In the genomic region with DNA sequence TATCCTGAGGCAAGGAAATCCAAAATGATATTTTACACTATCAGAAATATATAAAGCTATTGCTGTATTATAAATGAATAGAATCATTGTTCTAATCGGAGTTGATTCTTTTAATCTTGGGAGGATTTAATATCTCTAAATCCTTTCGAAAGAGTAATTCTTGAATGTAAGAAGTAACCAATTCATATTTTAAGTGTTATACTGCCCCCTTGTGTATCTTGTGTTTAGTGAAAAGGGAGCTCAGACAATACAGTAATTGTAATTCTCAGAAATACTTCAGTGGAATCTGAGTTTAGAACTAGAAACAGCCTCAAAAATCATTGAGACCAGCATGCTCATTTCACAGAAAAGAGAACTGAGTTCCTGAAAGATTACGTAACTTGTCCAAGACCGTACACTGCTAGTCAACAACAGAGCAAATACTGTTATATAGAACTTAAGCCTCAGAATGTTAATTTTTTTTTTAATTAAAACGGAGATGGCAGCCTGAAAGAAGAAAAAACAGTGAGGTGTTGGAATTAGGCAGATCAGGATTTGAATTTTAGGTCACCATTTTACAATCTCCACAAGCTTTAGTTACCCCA, we compare ENCODE assay signal across 9 cellular contexts. TPM values are rescaled to one million over a fixed set of nuclear protein-coding genes. Genes with fewer than 3 reads are reported as not detected.
DNase-seq lines count a peak whose midpoint lies in the region; ATAC-seq and TF ChIP-seq lines count a peak whose summit lies in the region.
"Had no signal": no experiment of that assay in that cellular context is flagged by ENCODE, and none has a peak within 500 bp of the region (broad histone marks: within the 10 kb centered on the region; RNA-seq: fewer than 3 reads in every experiment).

No MANE protein-coding gene starts in this region.

- no peak overlapping the region for H2BK15ac ChIP-seq in neuronal stem cell (ENCODE audit: low read length)

- H4K91ac ChIP-seq in neuronal stem cell (ENCODE audit: low read depth, low read length, poor library complexity) = no peak overlapping the region

- H4K20me1 ChIP-seq in GM23338 (replicated peaks; ENCODE audit: insufficient read depth) = no peaks in the 10 kb centered on the region
- no peaks in the 10 kb centered on the region for H4K20me1 ChIP-seq in fibroblast of lung (ENCODE audit: control insufficient read depth, extremely low read depth, insufficient read depth, low read length)

- H3K9ac ChIP-seq in fibroblast of lung (ENCODE audit: insufficient read depth, low read length) (no peak overlapping the region), neuronal stem cell (ENCODE audit: low read depth, low read length, poor library complexity) (no peak overlapping the region)

- DNase-seq in DMS153 (lab: John Stamatoyannopoulos, UW) (peak; percentile 26), GM23338 (ENCODE audit: low spot score) (peak; percentile 90), NCI-H1105 (lab: John Stamatoyannopoulos, UW) (peak; percentile 75), SK-N-DZ (ENCODE audit: low spot score) (peak; percentile 64), fibroblast of lung (ENCODE audit: low read depth in 2 of 2) (peak; percentile 42 to 73), neuronal stem cell (ENCODE audit: low spot score) (peak; percentile 31), D341Med (ENCODE audit: low spot score) (no peak)

- no peaks in the 10 kb centered on the region for H3F3A ChIP-seq in GM23338 (replicated peaks; ENCODE audit: low read depth)

- H3K4me1 ChIP-seq in GM23338 (ENCODE audit: insufficient read depth) = peaks cover 32% of the 10 kb centered on the region
- no peaks in the 10 kb centered on the region for H3K4me1 ChIP-seq in fibroblast of lung (ENCODE audit: control insufficient read depth, extremely low read depth, insufficient read depth, low read length)
- H3K4me1 ChIP-seq in neuronal stem cell (ENCODE audit: control insufficient read depth in 2 of 2, insufficient read depth in 1 of 2, low read depth in 1 of 2, low read length in 2 of 2) = peaks cover 13 to 26% of the 10 kb centered on the region in 2 donors
- H3K4me1 ChIP-seq: SJSA1 had no signal

- no peaks in the 10 kb centered on the region for H3K36me3 ChIP-seq in GM23338 (ENCODE audit: insufficient read depth)
- no peaks in the 10 kb centered on the region for H3K36me3 ChIP-seq in fibroblast of lung (ENCODE audit: control insufficient read depth, insufficient read depth, low read length)
- H3K36me3 ChIP-seq in neuronal stem cell (replicated peaks in 1 of 2; ENCODE audit: control insufficient read depth in 2 of 2, insufficient read depth in 2 of 2, low read length in 2 of 2) = peaks cover 0 to 63% of the 10 kb centered on the region in 2 donors
- H3K36me3 ChIP-seq: SJSA1 had no signal

- H2BK5ac ChIP-seq in neuronal stem cell (ENCODE audit: low read length) = no peak overlapping the region

- H3K27me3 ChIP-seq in GM23338 (ENCODE audit: insufficient read depth) (no peaks in the 10 kb centered on the region), fibroblast of lung (ENCODE audit: control insufficient read depth, insufficient read depth, low read length) (no peaks in the 10 kb centered on the region), neuronal stem cell (ENCODE audit: control insufficient read depth in 3 of 3, insufficient read depth in 3 of 3, low read depth in 1 of 3, low read length in 3 of 3) (no peaks in the 10 kb centered on the region)
- H3K27me3 ChIP-seq: SJSA1 had no signal

- TF ChIP-seq CTCF in GM23338 (conservative IDR thresholded peaks at IDR 0.05; ENCODE audit: low read depth in 2 of 2) = peak in 1 of 2 experiments; percentile 96; a peak in 3 of 4 replicates
- peak in 1 of 2 donors; percentile 50 for TF ChIP-seq CTCF in fibroblast of lung (conservative IDR thresholded peaks at IDR 0.05 in 1 of 2, IDR thresholded peaks at IDR 0.05 in 1 of 2; ENCODE audit: low read depth in 1 of 2, low read length in 2 of 2)

- H3K4me3 ChIP-seq in GM23338 = no peak overlapping the region
- H3K4me3 ChIP-seq in fibroblast of lung (replicated peaks in 1 of 4; ENCODE audit: control extremely low read depth in 1 of 4, insufficient read depth in 1 of 4, low read depth in 3 of 4, low read length in 4 of 4) = no peak overlapping the region
- no peak overlapping the region for H3K4me3 ChIP-seq in neuronal stem cell (ENCODE audit: low read length in 2 of 2)
- H3K4me3 ChIP-seq: SJSA1 had no signal

- no peak overlapping the region for H3K14ac ChIP-seq in neuronal stem cell (ENCODE audit: low read length)

- no peak overlapping the region for H3K4me3 Mint-ChIP-seq in GM23338

- no peaks in the 10 kb centered on the region for H3K9me2 ChIP-seq in GM23338 (ENCODE audit: insufficient read depth)

- WGBS in neuronal stem cell (ENCODE audit: extremely low coverage in 2 of 2, insufficient read length in 2 of 2, insufficient replicate concordance in 1 of 2), 2 donors = no CpG with 5 or more reads among the region's 5 CpGs

- H3K36me3 Mint-ChIP-seq in GM23338 (ENCODE audit: low read depth) = no peaks in the 10 kb centered on the region

- H3K9me3 Mint-ChIP-seq in GM23338 = no peaks in the 10 kb centered on the region; the same call in 2 of the 3 replicates

- no peak overlapping the region for H3K18ac ChIP-seq in neuronal stem cell (ENCODE audit: low read length)

- H3K27me3 Mint-ChIP-seq in GM23338 (ENCODE audit: insufficient read depth, low read depth, poor library complexity) = peaks cover 4% of the 10 kb centered on the region

- H3K79me2 ChIP-seq in GM23338 (replicated peaks; ENCODE audit: insufficient read depth) = peaks cover 12% of the 10 kb centered on the region; the same call in 1 of the 2 replicates
- H3K79me2 ChIP-seq in fibroblast of lung (ENCODE audit: control insufficient read depth, insufficient read depth, low read length) = no peaks in the 10 kb centered on the region

- no peak overlapping the region for H3K23ac ChIP-seq in neuronal stem cell (ENCODE audit: low read depth, low read length, poor library complexity)

- no peak overlapping the region for H4K8ac ChIP-seq in neuronal stem cell (ENCODE audit: low read depth, low read length)

- ATAC-seq in GM23338 (peak; percentile 66), esophagus mucosa (no peak)

- no peak overlapping the region for H2AFZ ChIP-seq in GM23338
- no peak overlapping the region for H2AFZ ChIP-seq in fibroblast of lung (ENCODE audit: low read length)
- H2AFZ ChIP-seq in neuronal stem cell (ENCODE audit: low read length) = no peak overlapping the region

- H3K9me3 ChIP-seq in fibroblast of lung (ENCODE audit: control insufficient read depth, insufficient read depth, low read depth, low read length) (no peaks in the 10 kb centered on the region), neuronal stem cell (replicated peaks in 1 of 2; ENCODE audit: control insufficient read depth in 2 of 2, insufficient read depth in 1 of 2, low read depth in 1 of 2, low read length in 2 of 2) (no peaks in the 10 kb centered on the region)
- H3K9me3 ChIP-seq: SJSA1 had no signal

- H3K79me1 ChIP-seq in neuronal stem cell (ENCODE audit: low read depth, low read length) = no peaks in the 10 kb centered on the region

- H2BK120ac ChIP-seq in neuronal stem cell (ENCODE audit: low read depth, low read length) = no peak overlapping the region

- H3K4me2 ChIP-seq in GM23338 = no peak overlapping the region
- peak overlapping the region; percentile 25 for H3K4me2 ChIP-seq in fibroblast of lung (ENCODE audit: extremely low read depth, insufficient read depth, low read length)
- no peak overlapping the region for H3K4me2 ChIP-seq in neuronal stem cell (ENCODE audit: insufficient read depth, low read length, poor library complexity, severe bottlenecking)

- no peak overlapping the region for H2BK12ac ChIP-seq in neuronal stem cell (ENCODE audit: low read length)

- H3K4me1 Mint-ChIP-seq in GM23338 = peaks cover 45% of the 10 kb centered on the region

- no peak overlapping the region for H2AK5ac ChIP-seq in neuronal stem cell (ENCODE audit: low read depth, low read length)

- H3K27ac ChIP-seq in GM23338 (ENCODE audit: low read depth) (no peak overlapping the region), fibroblast of lung (ENCODE audit: insufficient read depth, low read length) (no peak overlapping the region), neuronal stem cell (replicated peaks; ENCODE audit: low read length) (no peak overlapping the region)
- H3K27ac ChIP-seq: SJSA1 had no signal

- H3K4ac ChIP-seq in neuronal stem cell (ENCODE audit: low read length) = no peak overlapping the region

- peak overlapping the region; percentile 66; the same call in 1 of the 2 replicates for H3K27ac Mint-ChIP-seq in GM23338

TF ChIP-seq in GM23338, 12 proteins besides CTCF, POLR2A, EP300 and RAD21 (continues in another document):
- no peak for TF ChIP-seq ZNF331 (CRISPR knock-in tag; IDR thresholded peaks at IDR 0.05; ENCODE audit: low read depth)

RNA-seq across cellular contexts. Expression of gene PLCH1, which starts 42.9 kb away (rescaled TPM):
- total RNA-seq in GM23338 (2014; rRNA removed; shearing (Covaris generic)) = 24.4 and 25.3 TPM in 2 replicates
- 7.1 and 8.1 TPM in 2 replicates for polyA plus RNA-seq in GM23338 (2016; fragmentation: Nextera tagmentation; extraction: Ambion mirVana)
- 0.57 and 0.59 TPM in 2 replicates for polyA plus RNA-seq in SK-N-DZ (2014; cell fraction: cytosol; rRNA removed)
- 0.99 and 1.1 TPM in 2 replicates for polyA plus RNA-seq in SK-N-DZ (2014; cell fraction: nucleus; rRNA removed)
- under 0.01 TPM in 2 replicates for total RNA-seq in fibroblast of lung
- 0.03 and 0.05 TPM in 2 replicates for polyA plus RNA-seq in fibroblast of lung
- 0.01 and 0.02 TPM in 2 replicates for polyA plus RNA-seq in fibroblast of lung (2012)
- not detected in 2 replicates for polyA minus RNA-seq in fibroblast of lung (ENCODE audit: low replicate concordance)
- 14.4 TPM for polyA plus RNA-seq in neuronal stem cell (2013, experiment 1 of 2)
- polyA plus RNA-seq in neuronal stem cell (2013, experiment 2 of 2) = 16.6 TPM
- total RNA-seq in esophagus mucosa = 0.40 TPM

Comparison
In these comparisons a context has a peak if more than half of its experiments do, and no peak if none do; other contexts are left out.
1. RNA of gene PLCH1, which starts 42.9 kb away (total RNA-seq): 24.4 to 25.3 TPM in GM23338; 0.40 TPM in esophagus mucosa (single experiment) and under 0.01 TPM in fibroblast of lung; every median in the first group is over 10 times any median in the second.